20 cellular contexts compared by ENCODE assay signal in genomic region chr4:53545238-53545637, GRCh38. TPM values are rescaled to one million over a fixed set of nuclear protein-coding genes. Genes with fewer than 3 reads are reported as not detected.
"Had no signal": no experiment of that assay in that cellular context is flagged by ENCODE, and none has a peak within 500 bp of the region (broad histone marks: within the 10 kb centered on the region; RNA-seq: fewer than 3 reads in every experiment).

No MANE protein-coding gene starts in this region.

- H3K4me1 Mint-ChIP-seq: memory B cell; naive B cell; stimulated activated naive CD8-positive, alpha-beta T cell treated with anti-CD3 and anti-CD28 coated beads, Interleukin-15, amount 100 ng/mL, for 72 hours had no signal

- H3K4me3 Mint-ChIP-seq: memory B cell; naive B cell; neural crest cell; stimulated activated naive B cell treated with anti-CD40 and anti-IgM and Interleukin-4, amounts not matched to agents 10 μg/mL and 1 μg/mL and 100 μg/mL, for 72 hours; stimulated activated naive CD8-positive, alpha-beta T cell treated with anti-CD3 and anti-CD28 coated beads, Interleukin-15, amount 100 ng/mL, for 72 hours had no signal

- ATAC-seq: heart right ventricle; lower lobe of right lung; stimulated activated naive B cell treated with anti-CD40 and anti-IgM and Interleukin-4, amounts not matched to agents 10 μg/mL and 1 μg/mL and 100 μg/mL, for 72 hours; stimulated activated naive CD8-positive, alpha-beta T cell treated with anti-CD3 and anti-CD28 coated beads, Interleukin-15, amount 100 ng/mL, for 72 hours had no signal

- H3K4me1 ChIP-seq: lower lobe of right lung had no signal

- H3K27me3 ChIP-seq: heart right ventricle, ovary, right atrium auricular region, sigmoid colon, testis had no signal

- H3K4me3 ChIP-seq: coronary artery, heart right ventricle, left ventricle myocardium inferior, lower lobe of right lung, ovary, right atrium auricular region, sigmoid colon, skin epidermis, testis had no signal

- H3K27ac ChIP-seq: coronary artery, heart right ventricle, left ventricle myocardium inferior, lower lobe of right lung, ovary, right atrium auricular region, sigmoid colon, skin epidermis, testis had no signal

- H3K36me3 ChIP-seq: heart right ventricle, left ventricle myocardium inferior, lower lobe of right lung, ovary, right atrium auricular region, sigmoid colon had no signal

- H3K27ac Mint-ChIP-seq: memory B cell; naive B cell; stimulated activated naive B cell treated with anti-CD40 and anti-IgM and Interleukin-4, amounts not matched to agents 10 μg/mL and 1 μg/mL and 100 μg/mL, for 72 hours; stimulated activated naive CD8-positive, alpha-beta T cell treated with anti-CD3 and anti-CD28 coated beads, Interleukin-15, amount 100 ng/mL, for 72 hours had no signal

- H3K36me3 Mint-ChIP-seq: memory B cell; naive B cell; stimulated activated naive B cell treated with anti-CD40 and anti-IgM and Interleukin-4, amounts not matched to agents 10 μg/mL and 1 μg/mL and 100 μg/mL, for 72 hours had no signal

- DNase-seq: effector CD4-positive, alpha-beta T cell; heart right ventricle; hypothalamus; islet precursor cell; left ventricle myocardium inferior; lower lobe of right lung; naive B cell; ovary; sigmoid colon; stimulated activated CD4-positive, alpha-beta T cell treated with anti-CD3 and anti-CD28 coated beads, Interleukin-2, amount 100 ng/mL, for 24 hours; stimulated activated CD4-positive, alpha-beta T cell treated with anti-CD3 and anti-CD28 coated beads, Interleukin-4, amount 100 ng/mL, for 4 hours; stimulated activated naive B cell treated with anti-CD40 and anti-IgM and Interleukin-4, amounts not matched to agents 10 μg/mL and 1 μg/mL and 100 μg/mL, for 72 hours; stimulated activated naive CD8-positive, alpha-beta T cell treated with anti-CD3 and anti-CD28 coated beads, Interleukin-15, amount 100 ng/mL, for 72 hours; testis; trophoblast cell had no signal

- H3K9me3 ChIP-seq: heart right ventricle, left ventricle myocardium inferior, lower lobe of right lung, ovary, right atrium auricular region, sigmoid colon, testis had no signal

RNA-seq across cellular contexts. Expression of gene LNX1, which starts 46.0 kb away (rescaled TPM):
- total RNA-seq: neural crest cell had no signal
